In genomic region chr4:27398911-27399310, GRCh38 we compare ENCODE assay signal across 29 cellular contexts.
"Had no signal": no experiment of that assay in that cellular context is flagged by ENCODE, and none has a peak within 500 bp of the region (broad histone marks: within the 10 kb centered on the region; RNA-seq: fewer than 3 reads in every experiment).

No MANE protein-coding gene starts in this region.

- H3K27me3 ChIP-seq: adrenal gland, ascending aorta, gastrocnemius medialis, neutrophil, pancreas, upper lobe of left lung had no signal

- H3K36me3 ChIP-seq: adrenal gland, ascending aorta, gastrocnemius medialis, neutrophil, pancreas, upper lobe of left lung had no signal

- H3K27ac Mint-ChIP-seq: activated B cell treated with CpG ODN at 0.5 μM for 24 hours; activated CD4-positive, alpha-beta T cell treated with anti-CD3 and anti-CD28 coated beads for 36 hours; activated naive CD8-positive, alpha-beta T cell; activated T-helper 2 cell treated with anti-CD3 and anti-CD28 coated beads, Interferon-gamma antibody, Interleukin-2, Interleukin-4, amounts not matched to agents 10 μg/mL and 5 μg/mL and 100 μg/mL, durations not matched to agents 14 hours and 24 hours and 36 hours; natural killer cell; T-helper 17 cell had no signal

- H3K4me1 Mint-ChIP-seq: activated B cell treated with CpG ODN at 0.5 μM for 24 hours; activated CD4-positive, alpha-beta T cell treated with anti-CD3 and anti-CD28 coated beads for 36 hours; natural killer cell; T-helper 17 cell had no signal

- ATAC-seq: activated CD4-positive, alpha-beta T cell treated with anti-CD3 and anti-CD28 coated beads for 36 hours; activated T-cell treated with anti-CD3 and anti-CD28 coated beads, Interleukin-2, amount 50 U/mL, for 4 hours; gastrocnemius medialis; left ventricle myocardium superior; natural killer cell; pancreas; psoas muscle; right cardiac atrium; stimulated activated naive CD8-positive, alpha-beta T cell treated with anti-CD3 and anti-CD28 coated beads, Interleukin-15, Interleukin-2, amounts not matched to agents 100 U/mL and 50 U/mL, for 24 hours; T-helper 17 cell had no signal

- H3K4me1 ChIP-seq: adrenal gland, ascending aorta, gastrocnemius medialis, pancreas, psoas muscle, upper lobe of left lung had no signal

- H3K27ac ChIP-seq: adrenal gland, ascending aorta, coronary artery, gastrocnemius medialis, neutrophil, pancreas, psoas muscle, upper lobe of left lung had no signal

- DNase-seq: activated B cell treated with CpG ODN at 0.5 μM for 24 hours; activated CD4-positive, alpha-beta T cell treated with anti-CD3 and anti-CD28 coated beads for 36 hours; activated CD4-positive, alpha-beta T cell treated with anti-CD3 and anti-CD28 coated beads, Interleukin-2, amount 50 U/mL, for 4 hours; activated CD8-positive, alpha-beta memory T cell treated with anti-CD3 and anti-CD28 coated beads, Interleukin-2, amount 50 U/mL, for 48 hours; activated naive CD4-positive, alpha-beta T cell; activated T-cell treated with anti-CD3 and anti-CD28 coated beads, Interleukin-2, amount 50 U/mL, for 4 hours; adrenal gland; cerebellar nuclear complex; erythroblast; gastrocnemius medialis; hippocampal formation; left ventricle myocardium superior; mammary epithelial cell; midbrain; natural killer cell; pancreas; psoas muscle; right cardiac atrium; stimulated activated CD4-positive, alpha-beta T cell treated with anti-CD3 and anti-CD28 coated beads, Interleukin-12 subunit alpha, Interleukin-12 subunit beta, amount 100 ng/mL, for 4 hours; stimulated activated CD4-positive, alpha-beta T cell treated with anti-CD3 and anti-CD28 coated beads, Interleukin-4, amount 100 ng/mL, for 4 hours; stimulated activated naive CD8-positive, alpha-beta T cell treated with anti-CD3 and anti-CD28 coated beads, Interleukin-15, Interleukin-2, amounts not matched to agents 100 U/mL and 50 U/mL, for 24 hours; T-helper 17 cell; upper lobe of left lung had no signal

- H3K9me3 ChIP-seq: adrenal gland, gastrocnemius medialis, neutrophil, pancreas, psoas muscle, upper lobe of left lung had no signal

- FAIRE-seq: islet of Langerhans, pancreas had no signal

- H3K27me3 Mint-ChIP-seq: activated B cell treated with CpG ODN at 0.5 μM for 24 hours; activated CD4-positive, alpha-beta T cell treated with anti-CD3 and anti-CD28 coated beads for 36 hours; activated naive CD8-positive, alpha-beta T cell; T-helper 17 cell had no signal

- H3K4me3 Mint-ChIP-seq: activated B cell treated with CpG ODN at 0.5 μM for 24 hours; activated CD4-positive, alpha-beta T cell treated with anti-CD3 and anti-CD28 coated beads for 36 hours; activated naive CD8-positive, alpha-beta T cell; activated T-cell treated with anti-CD3 and anti-CD28 coated beads, Interleukin-2, amount 50 U/mL, for 4 hours; natural killer cell; T-helper 17 cell had no signal

- H3K36me3 Mint-ChIP-seq: activated naive CD8-positive, alpha-beta T cell; natural killer cell had no signal

- H3K4me3 ChIP-seq: adrenal gland, ascending aorta, coronary artery, gastrocnemius medialis, pancreas, psoas muscle, upper lobe of left lung had no signal
